ENCODE assay signal across 1 cellular context in the genomic region with DNA sequence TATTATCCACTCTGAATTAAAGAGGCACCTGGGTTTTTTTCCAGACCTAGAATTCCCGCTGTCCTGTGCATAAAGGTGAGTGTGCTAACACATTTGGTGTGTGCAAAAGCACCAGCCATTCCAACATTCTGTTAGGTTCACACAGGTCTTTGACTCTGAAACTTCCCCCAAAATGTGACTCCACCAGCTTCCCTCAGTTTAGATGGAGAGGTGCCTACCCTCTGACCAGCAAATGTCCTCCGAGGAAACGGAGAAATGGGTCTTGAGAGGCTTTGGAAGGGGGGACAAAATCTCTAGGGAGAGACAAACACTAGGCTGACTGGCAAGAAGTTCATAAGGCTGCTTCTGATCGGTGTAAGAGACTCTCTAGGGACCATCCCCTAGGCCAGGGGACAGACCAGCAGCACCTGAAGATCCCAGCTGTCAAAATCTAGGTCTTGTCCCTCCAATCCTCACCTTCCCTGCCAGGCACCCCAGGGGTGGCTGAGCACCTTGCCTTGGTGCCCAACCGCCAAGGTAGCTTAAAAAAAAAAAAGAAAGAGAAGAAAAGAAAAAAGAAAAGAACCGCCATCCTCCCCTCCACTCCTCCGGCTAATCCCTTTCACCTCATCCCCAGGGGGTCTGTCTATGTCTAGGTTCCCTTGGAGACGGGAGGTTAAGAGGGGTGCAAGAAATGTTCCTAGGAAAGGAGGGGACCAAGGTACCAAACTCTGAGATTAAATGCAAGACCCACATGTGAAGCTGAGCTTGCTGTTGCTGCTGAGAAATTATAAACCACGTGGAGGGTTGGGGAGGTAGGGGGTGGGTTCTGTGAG.
TF ChIP-seq lines count a peak whose summit lies in the region.

No MANE protein-coding gene starts in this region.

TF ChIP-seq in H1, 55 proteins besides CTCF, POLR2A, EP300 and RAD21:
- TF ChIP-seq HDAC2 (IDR thresholded peaks at IDR 0.05; ENCODE audit: borderline replicate concordance in 1 of 2, low read depth in 2 of 2, low read length in 2 of 2) = no peak; a peak in 1 of 4 replicates
- TF ChIP-seq SRF (IDR thresholded peaks at IDR 0.05; ENCODE audit: low read depth, low read length) = no peak
- TF ChIP-seq RNF2 (IDR thresholded peaks at IDR 0.05; ENCODE audit: borderline replicate concordance, low read depth, low read length, missing control alignments, poor library complexity, severe bottlenecking) = peak; percentile 84
- TF ChIP-seq CTBP2 (IDR thresholded peaks at IDR 0.05; ENCODE audit: borderline replicate concordance, insufficient read depth, insufficient read length, low read length) = peak; percentile 51
- TF ChIP-seq, protein P1, sequence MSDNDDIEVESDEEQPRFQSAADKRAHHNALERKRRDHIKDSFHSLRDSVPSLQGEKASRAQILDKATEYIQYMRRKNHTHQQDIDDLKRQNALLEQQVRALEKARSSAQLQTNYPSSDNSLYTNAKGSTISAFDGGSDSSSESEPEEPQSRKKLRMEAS (IDR thresholded peaks at IDR 0.05) = 0 out of 2 replicates have a peak, but pooled peaks have one; percentile 11
TF ChIP-seq in H1: peak in this region for 3.
